ENCODE assay signal across 9 cellular contexts in genomic region chr5:103260951-103261350, GRCh38. TPM values are rescaled to one million over a fixed set of nuclear protein-coding genes. Genes with fewer than 3 reads are reported as not detected.
DNase-seq lines count a peak whose midpoint lies in the region; ATAC-seq and TF ChIP-seq lines count a peak whose summit lies in the region.
"Had no signal": no experiment of that assay in that cellular context is flagged by ENCODE, and none has a peak within 500 bp of the region (broad histone marks: within the 10 kb centered on the region; RNA-seq: fewer than 3 reads in every experiment).

No MANE protein-coding gene starts in this region.

- H3K23ac ChIP-seq in IMR-90 (ENCODE audit: low read depth, low read length), result no peak overlapping the region

- H3K4me1 Mint-ChIP-seq in activated CD4-positive, alpha-beta T cell treated with anti-CD3 and anti-CD28 coated beads for 36 hours, result peaks cover 28% of the 10 kb centered on the region

- ATAC-seq in activated CD4-positive, alpha-beta T cell treated with anti-CD3 and anti-CD28 coated beads for 36 hours, result no peak
- peak; percentile 20 for ATAC-seq in GM21825 (IDR thresholded peaks at IDR 0.05; ENCODE audit: unreplicated experiment)
- ATAC-seq in IMR-90 (ENCODE audit: low read depth), result no peak
- no peak for ATAC-seq in sciatic nerve

- H2AK5ac ChIP-seq in IMR-90 (ENCODE audit: low read depth, low read length), result no peak overlapping the region

- H3K9me3 ChIP-seq in IMR-90 (ENCODE audit: control insufficient read depth, insufficient read depth, low read length) (no peaks in the 10 kb centered on the region), neuron (ENCODE audit: low read length) (no peaks in the 10 kb centered on the region)

- no peak overlapping the region for H3K56ac ChIP-seq in IMR-90 (ENCODE audit: extremely low read depth, insufficient read depth, low read length)

- H3K14ac ChIP-seq in IMR-90 (replicated peaks; ENCODE audit: low read depth, low read length), result no peak overlapping the region

- CTCF ChIA-PET in activated CD4-positive, alpha-beta T cell treated with anti-CD3 and anti-CD28 coated beads for 36 hours (lab: Charles Lee), result interaction anchor here (1.8 kb wide), 2 partner anchors 11 to 215 kb away, joined by 7 to 15 read pairs; no protein-coding TSS in a partner anchor
- CTCF ChIA-PET in IMR-90 (lab: Yijun Ruan, JAX), result no interaction called here

- intact Hi-C loops in activated CD4-positive, alpha-beta T cell treated with anti-CD3 and anti-CD28 coated beads for 36 hours (cut with DNase I, micrococcal nuclease), result no loop called here
- intact Hi-C loops in IMR-90 (cut with micrococcal nuclease), result loop anchor here (5.0 kb wide), 1 partner anchor 166 kb away; no protein-coding TSS in a partner anchor
- intact Hi-C loops in sciatic nerve (cut with DNase I), result no loop called here

- no peak overlapping the region for H3K4me3 ChIP-seq in IMR-90 (ENCODE audit: insufficient read depth, low read depth, low read length)
- H3K4me3 ChIP-seq in neuron (ENCODE audit: low read length), result peak overlapping the region; percentile 73

- H3K9me1 ChIP-seq in IMR-90 (ENCODE audit: insufficient read depth, low read length), result no peaks in the 10 kb centered on the region

- no peak overlapping the region for H4K91ac ChIP-seq in IMR-90 (ENCODE audit: insufficient read depth, low read depth, low read length)

- H3K27me3 Mint-ChIP-seq in activated CD4-positive, alpha-beta T cell treated with anti-CD3 and anti-CD28 coated beads for 36 hours, result no peaks in the 10 kb centered on the region

- no peak overlapping the region for H2BK120ac ChIP-seq in IMR-90 (ENCODE audit: low read depth, low read length)

- H2BK5ac ChIP-seq in IMR-90 (ENCODE audit: low read depth, low read length, poor library complexity, severe bottlenecking), result no peak overlapping the region

- peaks cover 5% of the 10 kb centered on the region; the same call in 1 of the 2 replicates for H4K20me1 ChIP-seq in IMR-90 (ENCODE audit: insufficient read depth, low read length)

- no peak overlapping the region for H3K27ac ChIP-seq in IMR-90 (ENCODE audit: insufficient read depth, low read length)
- H3K27ac ChIP-seq: C4-2B had no signal

- WGBS in IMR-90 (ENCODE audit: extremely low coverage in 2 of 2, insufficient read length in 1 of 2), 2 experiments, result no CpG with 5 or more reads among the region's 3 CpGs

- H2AFZ ChIP-seq in IMR-90 (replicated peaks; ENCODE audit: low read length, poor library complexity), result no peak overlapping the region
- H2AFZ ChIP-seq in neuron (ENCODE audit: low read depth, low read length), result no peak overlapping the region

- H2BK20ac ChIP-seq in IMR-90 (ENCODE audit: low read depth, low read length), result no peak overlapping the region

- H3K18ac ChIP-seq in IMR-90 (ENCODE audit: low read depth, low read length), result no peak overlapping the region

- peaks cover 6 to 27% of the 10 kb centered on the region in 2 experiments for H3K79me1 ChIP-seq in IMR-90 (ENCODE audit: low read depth in 1 of 2, low read length in 2 of 2)

- H3K9me3 Mint-ChIP-seq in activated CD4-positive, alpha-beta T cell treated with anti-CD3 and anti-CD28 coated beads for 36 hours (ENCODE audit: low read depth), result no peaks in the 10 kb centered on the region

- no peak for TF ChIP-seq RAD21 in IMR-90 (IDR thresholded peaks at IDR 0.05; ENCODE audit: low read length)

- H3K36me3 Mint-ChIP-seq in activated CD4-positive, alpha-beta T cell treated with anti-CD3 and anti-CD28 coated beads for 36 hours (ENCODE audit: low read depth), result no peaks in the 10 kb centered on the region

- H3K4ac ChIP-seq in IMR-90 (ENCODE audit: low read depth, low read length), result no peak overlapping the region

- H3K27me3 ChIP-seq in IMR-90 (ENCODE audit: control insufficient read depth, insufficient read depth, low read length), result no peaks in the 10 kb centered on the region; the same call in 1 of the 2 replicates
- no peaks in the 10 kb centered on the region for H3K27me3 ChIP-seq in neuron (ENCODE audit: insufficient read depth, low read length)

- BruUV-seq in IMR-90 (replicated peaks; lab: Mats Ljungman, UMichigan), result TSS peak; percentile 67

- POLR2A ChIA-PET in activated CD4-positive, alpha-beta T cell treated with anti-CD3 and anti-CD28 coated beads for 36 hours (lab: Charles Lee), result interaction anchor here (0.8 kb wide), 1 partner anchor 140 kb away, joined by 3 read pairs; no protein-coding TSS in a partner anchor
- POLR2A ChIA-PET in IMR-90 (lab: Charles Lee; ENCODE audit: unreplicated experiment), result no interaction called here

- dilution Hi-C loops in IMR-90 (cut with HindIII; ENCODE audit: low sequenced_read_pairs, unreplicated experiment), result no loop called here

- H4K5ac ChIP-seq in IMR-90 (ENCODE audit: low read depth, low read length), result no peak overlapping the region

- in situ Hi-C loops in IMR-90 (cut with MboI; ENCODE audit: low sequenced_read_pairs) (no loop called here), KBM-7 (cut with MboI; ENCODE audit: low pct_unique_long_range_greater_than_20kb, low sequenced_read_pairs) (no loop called here)

- H3K27ac Mint-ChIP-seq in activated CD4-positive, alpha-beta T cell treated with anti-CD3 and anti-CD28 coated beads for 36 hours, result peak overlapping the region; percentile 59

- peak overlapping the region; percentile 24 for H3K4me3 Mint-ChIP-seq in activated CD4-positive, alpha-beta T cell treated with anti-CD3 and anti-CD28 coated beads for 36 hours

- no peak overlapping the region for H3K9ac ChIP-seq in IMR-90 (ENCODE audit: low read depth, low read length)

- no peak for TF ChIP-seq CTCF in IMR-90 (conservative IDR thresholded peaks at IDR 0.05; ENCODE audit: low read depth, low read length)

- no peaks in the 10 kb centered on the region for H3K36me3 ChIP-seq in IMR-90 (ENCODE audit: control insufficient read depth, insufficient read depth, low read length)
- no peaks in the 10 kb centered on the region for H3K36me3 ChIP-seq in neuron (ENCODE audit: insufficient read depth, low read length)

- H3K4me1 ChIP-seq in IMR-90 (ENCODE audit: control insufficient read depth, insufficient read depth, low read length) (peaks cover 2% of the 10 kb centered on the region), neuron (ENCODE audit: insufficient read depth, low read length) (peaks cover 30% of the 10 kb centered on the region)

- no peak for DNase-seq in activated CD4-positive, alpha-beta T cell treated with anti-CD3 and anti-CD28 coated beads for 36 hours
- DNase-seq in activated CD4-positive, alpha-beta T cell treated with anti-CD3 and anti-CD28 coated beads, Interleukin-2, amount 50 U/mL, for 4 hours, result no peak
- DNase-seq in IMR-90 (no peak), KBM-7 (no peak), sciatic nerve (ENCODE audit: low spot score) (no peak)
- DNase-seq in activated CD8-positive, alpha-beta memory T cell treated with anti-CD3 and anti-CD28 coated beads, Interleukin-2, amount 50 U/mL, for 4 hours, result no peak

- H4K8ac ChIP-seq in IMR-90 (ENCODE audit: low read depth in 2 of 2, low read length in 2 of 2), result no peak overlapping the region

- H2AK9ac ChIP-seq in IMR-90 (replicated peaks; ENCODE audit: low read depth, low read length, poor library complexity), result no peak overlapping the region

- H3K4me2 ChIP-seq in IMR-90 (ENCODE audit: low read depth, low read length), result no peak overlapping the region

- TF ChIP-seq POLR2A in IMR-90 (IDR thresholded peaks at IDR 0.05; ENCODE audit: low read depth, low read length), result no peak

- no peak overlapping the region for H2BK15ac ChIP-seq in IMR-90 (ENCODE audit: low read depth, low read length)

TF ChIP-seq in IMR-90, 13 proteins besides CTCF, POLR2A, EP300 and RAD21:
- TF ChIP-seq, protein P1, sequence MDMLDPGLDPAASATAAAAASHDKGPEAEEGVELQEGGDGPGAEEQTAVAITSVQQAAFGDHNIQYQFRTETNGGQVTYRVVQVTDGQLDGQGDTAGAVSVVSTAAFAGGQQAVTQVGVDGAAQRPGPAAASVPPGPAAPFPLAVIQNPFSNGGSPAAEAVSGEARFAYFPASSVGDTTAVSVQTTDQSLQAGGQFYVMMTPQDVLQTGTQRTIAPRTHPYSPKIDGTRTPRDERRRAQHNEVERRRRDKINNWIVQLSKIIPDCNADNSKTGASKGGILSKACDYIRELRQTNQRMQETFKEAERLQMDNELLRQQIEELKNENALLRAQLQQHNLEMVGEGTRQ (IDR thresholded peaks at IDR 0.05; ENCODE audit: low read depth, low read length), result no peak
- TF ChIP-seq ELK1 (IDR thresholded peaks at IDR 0.05; ENCODE audit: borderline replicate concordance, low read depth, low read length) (no peak), BHLHE40 (IDR thresholded peaks at IDR 0.05; ENCODE audit: low read depth, low read length) (no peak), RCOR1 (IDR thresholded peaks at IDR 0.05; ENCODE audit: insufficient replicate concordance, low read length) (no peak), SMC3 (IDR thresholded peaks at IDR 0.05; ENCODE audit: low read depth, low read length) (no peak), RFX5 (IDR thresholded peaks at IDR 0.05; ENCODE audit: low read depth, low read length) (no peak), FOS (IDR thresholded peaks at IDR 0.05; ENCODE audit: low read depth, low read length) (no peak)

RNA-seq across cellular contexts. Expression of gene MACIR, which starts 2.4 kb away (rescaled TPM):
- total RNA-seq in activated CD4-positive, alpha-beta T cell treated with anti-CD3 and anti-CD28 coated beads for 36 hours, result 1 to 10 TPM; 9.4 to 9.8 TPM
- total RNA-seq in IMR-90 (2012; rRNA removed) (21.3 and 22.2 TPM in 2 replicates), sciatic nerve (24.2 TPM)
- 10.4 and 11.1 TPM in 2 replicates for polyA plus RNA-seq in IMR-90 (2012; rRNA removed)
- polyA plus RNA-seq in IMR-90 (2012; cell fraction: cytosol; rRNA removed), result 4.7 and 7.4 TPM in 2 replicates
- 3.5 and 7.0 TPM in 2 replicates for polyA plus RNA-seq in IMR-90 (2012; cell fraction: nucleus; rRNA removed; ENCODE audit: low replicate concordance)
